In genomic region chr10:86970152-86970886, GRCh38 we compare ENCODE assay signal across 8 cellular contexts. TPM values are rescaled to one million over a fixed set of nuclear protein-coding genes. Genes with fewer than 3 reads are reported as not detected.
DNase-seq lines count a peak whose midpoint lies in the region; ATAC-seq, FAIRE-seq and TF ChIP-seq lines count a peak whose summit lies in the region.

No MANE protein-coding gene starts in this region.

- intact Hi-C loops in activated T-helper 2 cell treated with anti-CD3 and anti-CD28 coated beads, Interferon-gamma antibody, Interleukin-2, Interleukin-4, amounts not matched to agents 10 μg/mL and 5 μg/mL and 100 μg/mL, durations not matched to agents 14 hours and 24 hours and 36 hours (cut with micrococcal nuclease) = loop anchor here (2.0 to 10.0 kb wide), 2 partner anchors 124 to 534 kb away; partner anchors contain the start of genes GLUD1, MINPP1 and SHLD2
- intact Hi-C loops in cardiac septum (cut with DNase I) = loop anchor here (2.0 kb wide), 1 partner anchor 124 kb away; the partner anchor contains the start of genes GLUD1 and SHLD2
- intact Hi-C loops in posterior vena cava (cut with DNase I) = loop anchor here (10.0 kb wide), 2 partner anchors 114 to 124 kb away; partner anchors contain the start of genes GLUD1 (in 1 of the 2) and SHLD2 (in 1 of the 2)

- H3K36me3 Mint-ChIP-seq in activated T-helper 2 cell treated with anti-CD3 and anti-CD28 coated beads, Interferon-gamma antibody, Interleukin-2, Interleukin-4, amounts not matched to agents 10 μg/mL and 5 μg/mL and 100 μg/mL, durations not matched to agents 14 hours and 24 hours and 36 hours (ENCODE audit: low read depth) = no peaks in the 10 kb centered on the region

- H3K4me1 Mint-ChIP-seq in activated T-helper 2 cell treated with anti-CD3 and anti-CD28 coated beads, Interferon-gamma antibody, Interleukin-2, Interleukin-4, amounts not matched to agents 10 μg/mL and 5 μg/mL and 100 μg/mL, durations not matched to agents 14 hours and 24 hours and 36 hours (ENCODE audit: low read depth) = peaks cover 22% of the 10 kb centered on the region

- ATAC-seq in HG03159 (IDR thresholded peaks at IDR 0.05; ENCODE audit: unreplicated experiment) (no peak), HG02981 (IDR thresholded peaks at IDR 0.05; ENCODE audit: unreplicated experiment) (no peak), GM19397 (IDR thresholded peaks at IDR 0.05; ENCODE audit: unreplicated experiment) (no peak)

- DNase-seq in A172 (ENCODE audit: low spot score) = peak; percentile 89
- DNase-seq in H54 (ENCODE audit: insufficient read length, low spot score) = peak; percentile 94
- no peak for DNase-seq in activated T-helper 2 cell treated with anti-CD3 and anti-CD28 coated beads, Interferon-gamma antibody, Interleukin-2, Interleukin-4, amounts not matched to agents 10 μg/mL and 5 μg/mL and 100 μg/mL, durations not matched to agents 14 hours and 24 hours and 36 hours (ENCODE audit: low spot score)
- DNase-seq in cardiac septum (ENCODE audit: low spot score) = peak; percentile 85
- DNase-seq in posterior vena cava (ENCODE audit: low spot score) = peak; percentile 95

- H3K9me3 Mint-ChIP-seq in activated T-helper 2 cell treated with anti-CD3 and anti-CD28 coated beads, Interferon-gamma antibody, Interleukin-2, Interleukin-4, amounts not matched to agents 10 μg/mL and 5 μg/mL and 100 μg/mL, durations not matched to agents 14 hours and 24 hours and 36 hours = no peaks in the 10 kb centered on the region

- TF ChIP-seq POLR2A in H54 (IDR thresholded peaks at IDR 0.05; ENCODE audit: low read depth, low read length) = peak; percentile 83

- H3K27me3 Mint-ChIP-seq in activated T-helper 2 cell treated with anti-CD3 and anti-CD28 coated beads, Interferon-gamma antibody, Interleukin-2, Interleukin-4, amounts not matched to agents 10 μg/mL and 5 μg/mL and 100 μg/mL, durations not matched to agents 14 hours and 24 hours and 36 hours (ENCODE audit: low read depth) = peaks cover 32% of the 10 kb centered on the region

- peak overlapping the region; percentile 63 for H3K4me3 Mint-ChIP-seq in activated T-helper 2 cell treated with anti-CD3 and anti-CD28 coated beads, Interferon-gamma antibody, Interleukin-2, Interleukin-4, amounts not matched to agents 10 μg/mL and 5 μg/mL and 100 μg/mL, durations not matched to agents 14 hours and 24 hours and 36 hours (ENCODE audit: low read depth)

- no peak overlapping the region for H3K27ac Mint-ChIP-seq in activated T-helper 2 cell treated with anti-CD3 and anti-CD28 coated beads, Interferon-gamma antibody, Interleukin-2, Interleukin-4, amounts not matched to agents 10 μg/mL and 5 μg/mL and 100 μg/mL, durations not matched to agents 14 hours and 24 hours and 36 hours

- peak; percentile 66 for FAIRE-seq in H54 (lab: Jason Lieb, UNC)

RNA-seq across cellular contexts. Expression of gene ADIRF, which starts 2.0 kb away (rescaled TPM):
- total RNA-seq in A172 (2014; rRNA removed; shearing (Covaris generic)) = not detected in 2 replicates
- not detected in 2 replicates for total RNA-seq in activated T-helper 2 cell treated with anti-CD3 and anti-CD28 coated beads, Interferon-gamma antibody, Interleukin-2, Interleukin-4, amounts not matched to agents 10 μg/mL and 5 μg/mL and 100 μg/mL, durations not matched to agents 14 hours and 24 hours and 36 hours
- total RNA-seq in cardiac septum (33.0 TPM), posterior vena cava (100 to 1,000 TPM; 188 to 212 TPM)

RNA-seq across cellular contexts. Expression of gene SNCG, which starts 11.9 kb away (rescaled TPM):
- total RNA-seq in A172 (2014; rRNA removed; shearing (Covaris generic)) = 8.8 and 16.0 TPM in 2 replicates
- not detected in 2 replicates for total RNA-seq in activated T-helper 2 cell treated with anti-CD3 and anti-CD28 coated beads, Interferon-gamma antibody, Interleukin-2, Interleukin-4, amounts not matched to agents 10 μg/mL and 5 μg/mL and 100 μg/mL, durations not matched to agents 14 hours and 24 hours and 36 hours
- total RNA-seq in cardiac septum (9.3 TPM), posterior vena cava (10 to 100 TPM; 55.9 to 61.1 TPM)

RNA-seq across cellular contexts. Expression of gene MMRN2, which starts 12.9 kb away (rescaled TPM):
- total RNA-seq in A172 (2014; rRNA removed; shearing (Covaris generic)) = 1.7 TPM in 1 of 2 replicates, not detected in the other
- not detected in 2 replicates for total RNA-seq in activated T-helper 2 cell treated with anti-CD3 and anti-CD28 coated beads, Interferon-gamma antibody, Interleukin-2, Interleukin-4, amounts not matched to agents 10 μg/mL and 5 μg/mL and 100 μg/mL, durations not matched to agents 14 hours and 24 hours and 36 hours
- total RNA-seq in cardiac septum (28.0 TPM), posterior vena cava (10 to 100 TPM; 46.6 to 57.0 TPM)

RNA-seq across cellular contexts. Expression of gene FAM25A, which starts 49.8 kb away (rescaled TPM):
- not detected in 2 replicates for total RNA-seq in A172 (2014; rRNA removed; shearing (Covaris generic))
- not detected in 2 replicates for total RNA-seq in activated T-helper 2 cell treated with anti-CD3 and anti-CD28 coated beads, Interferon-gamma antibody, Interleukin-2, Interleukin-4, amounts not matched to agents 10 μg/mL and 5 μg/mL and 100 μg/mL, durations not matched to agents 14 hours and 24 hours and 36 hours
- total RNA-seq in cardiac septum = not detected
- total RNA-seq in posterior vena cava = not detected

Comparison
In these comparisons a context has a peak if more than half of its experiments do, and no peak if none do; other contexts are left out.
1. RNA of gene ADIRF, which starts 2.0 kb away (total RNA-seq): 188 to 212 TPM in posterior vena cava and 33.0 TPM in cardiac septum (single experiment); not detected in A172 and not detected in activated T-helper 2 cell treated with anti-CD3 and anti-CD28 coated beads, Interferon-gamma antibody, Interleukin-2, Interleukin-4, amounts not matched to agents 10 μg/mL and 5 μg/mL and 100 μg/mL, durations not matched to agents 14 hours and 24 hours and 36 hours; every median in the first group is over 10 times any median in the second.
2. RNA of gene MMRN2, which starts 12.9 kb away (total RNA-seq): 46.6 to 57.0 TPM in posterior vena cava and 28.0 TPM in cardiac septum (single experiment); 1.7 TPM in A172 and not detected in activated T-helper 2 cell treated with anti-CD3 and anti-CD28 coated beads, Interferon-gamma antibody, Interleukin-2, Interleukin-4, amounts not matched to agents 10 μg/mL and 5 μg/mL and 100 μg/mL, durations not matched to agents 14 hours and 24 hours and 36 hours; every median in the first group is over 10 times any median in the second.